In the genomic region with DNA sequence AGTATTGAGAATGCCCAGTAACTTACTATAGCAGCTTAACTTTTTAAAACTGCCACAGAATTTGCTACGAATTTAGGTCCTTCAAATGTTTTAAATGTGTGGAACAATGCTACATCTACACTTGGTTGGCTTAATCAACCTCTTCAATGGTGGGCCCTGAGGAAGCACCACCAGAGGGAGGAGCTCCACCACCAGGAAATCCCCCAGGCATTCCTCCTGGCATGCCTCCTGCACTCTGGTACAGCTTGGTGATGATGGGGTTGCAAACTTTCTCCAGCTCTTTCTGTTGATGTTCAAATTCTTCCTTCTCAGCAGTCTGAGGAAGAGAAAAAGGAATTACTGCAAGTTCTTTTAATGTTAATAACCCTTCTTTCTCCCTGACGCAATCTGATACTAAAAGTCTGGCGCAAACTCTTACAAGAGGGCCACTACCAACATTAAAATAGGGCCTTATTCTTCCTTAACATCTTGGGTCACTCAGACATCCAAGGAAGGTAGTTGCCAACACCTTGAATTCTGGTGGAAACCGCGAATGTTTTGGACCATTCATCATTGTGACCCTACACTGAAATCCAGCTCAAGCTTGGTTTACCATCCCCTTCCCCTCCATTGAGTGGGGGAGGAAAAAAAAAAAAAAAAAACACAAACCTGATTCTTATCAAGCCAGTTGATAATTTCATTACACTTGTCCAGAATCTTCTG, we compare ENCODE assay signal across 1 cellular context.
TF ChIP-seq lines count a peak whose summit lies in the region.

No MANE protein-coding gene starts in this region.

TF ChIP-seq in GM23338, 12 proteins besides CTCF, POLR2A, EP300 and RAD21 (continued from another document):
- TF ChIP-seq, protein P1, sequence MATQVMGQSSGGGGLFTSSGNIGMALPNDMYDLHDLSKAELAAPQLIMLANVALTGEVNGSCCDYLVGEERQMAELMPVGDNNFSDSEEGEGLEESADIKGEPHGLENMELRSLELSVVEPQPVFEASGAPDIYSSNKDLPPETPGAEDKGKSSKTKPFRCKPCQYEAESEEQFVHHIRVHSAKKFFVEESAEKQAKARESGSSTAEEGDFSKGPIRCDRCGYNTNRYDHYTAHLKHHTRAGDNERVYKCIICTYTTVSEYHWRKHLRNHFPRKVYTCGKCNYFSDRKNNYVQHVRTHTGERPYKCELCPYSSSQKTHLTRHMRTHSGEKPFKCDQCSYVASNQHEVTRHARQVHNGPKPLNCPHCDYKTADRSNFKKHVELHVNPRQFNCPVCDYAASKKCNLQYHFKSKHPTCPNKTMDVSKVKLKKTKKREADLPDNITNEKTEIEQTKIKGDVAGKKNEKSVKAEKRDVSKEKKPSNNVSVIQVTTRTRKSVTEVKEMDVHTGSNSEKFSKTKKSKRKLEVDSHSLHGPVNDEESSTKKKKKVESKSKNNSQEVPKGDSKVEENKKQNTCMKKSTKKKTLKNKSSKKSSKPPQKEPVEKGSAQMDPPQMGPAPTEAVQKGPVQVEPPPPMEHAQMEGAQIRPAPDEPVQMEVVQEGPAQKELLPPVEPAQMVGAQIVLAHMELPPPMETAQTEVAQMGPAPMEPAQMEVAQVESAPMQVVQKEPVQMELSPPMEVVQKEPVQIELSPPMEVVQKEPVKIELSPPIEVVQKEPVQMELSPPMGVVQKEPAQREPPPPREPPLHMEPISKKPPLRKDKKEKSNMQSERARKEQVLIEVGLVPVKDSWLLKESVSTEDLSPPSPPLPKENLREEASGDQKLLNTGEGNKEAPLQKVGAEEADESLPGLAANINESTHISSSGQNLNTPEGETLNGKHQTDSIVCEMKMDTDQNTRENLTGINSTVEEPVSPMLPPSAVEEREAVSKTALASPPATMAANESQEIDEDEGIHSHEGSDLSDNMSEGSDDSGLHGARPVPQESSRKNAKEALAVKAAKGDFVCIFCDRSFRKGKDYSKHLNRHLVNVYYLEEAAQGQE (IDR thresholded peaks at IDR 0.05; ENCODE audit: unreplicated experiment): no peak
- TF ChIP-seq ZNF462 (CRISPR knock-in tag; IDR thresholded peaks at IDR 0.05) (no peak), ZNF114 (CRISPR knock-in tag; IDR thresholded peaks at IDR 0.05) (no peak)
